ENCODE assay signal across 1 cellular context in genomic region chr18:57630002-57630758, GRCh38.
A peak's percentile ranks its signal among the peaks of the same experiment; 100 is the strongest.
TF ChIP-seq lines count a peak whose summit lies in the region.

No MANE protein-coding gene starts in this region.

TF ChIP-seq in HEK293, 187 proteins besides CTCF, POLR2A, EP300 and RAD21 (continued from another document):
- TF ChIP-seq ZNF19 (tag by site-specific recombination; IDR thresholded peaks at IDR 0.05; ENCODE audit: low read depth) (0 out of 2 replicates have a peak, but pooled peaks have one; percentile 6), KLF1 (tag by site-specific recombination; IDR thresholded peaks at IDR 0.05) (peak; percentile 21; the same call in 1 of the 2 replicates), YY1 (tag by site-specific recombination; IDR thresholded peaks at IDR 0.05) (peak; percentile 97), ZNF707 (tag by site-specific recombination; IDR thresholded peaks at IDR 0.05) (no peak), ZNF274 (IDR thresholded peaks at IDR 0.05; ENCODE audit: low read length) (no peak), ZNF274 (tag by site-specific recombination; IDR thresholded peaks at IDR 0.05; ENCODE audit: borderline replicate concordance) (no peak), ZNF350 (tag by site-specific recombination; IDR thresholded peaks at IDR 0.05) (no peak), SP3 (tag by site-specific recombination; IDR thresholded peaks at IDR 0.05) (peak; percentile 68), ZNF423 (tag by site-specific recombination; IDR thresholded peaks at IDR 0.05) (no peak), OVOL3 (tag by site-specific recombination; IDR thresholded peaks at IDR 0.05) (0 out of 2 replicates have a peak, but pooled peaks have one; percentile 48), GLI2 (tag by site-specific recombination; IDR thresholded peaks at IDR 0.05; ENCODE audit: borderline replicate concordance, low read depth) (no peak), ZNF610 (tag by site-specific recombination; IDR thresholded peaks at IDR 0.05; ENCODE audit: borderline replicate concordance) (peak; percentile 84), ZFP37 (tag by site-specific recombination; IDR thresholded peaks at IDR 0.05) (0 out of 2 replicates have a peak, but pooled peaks have one; percentile 53), ZNF830 (tag by site-specific recombination; IDR thresholded peaks at IDR 0.05; ENCODE audit: low read depth) (no peak), ZNF501 (tag by site-specific recombination; IDR thresholded peaks at IDR 0.05) (peak; percentile 79), KLF9 (tag by site-specific recombination; IDR thresholded peaks at IDR 0.05; ENCODE audit: low read depth) (peak; percentile 9; the same call in 1 of the 2 replicates), MYNN (tag by site-specific recombination; IDR thresholded peaks at IDR 0.05; ENCODE audit: borderline replicate concordance) (no peak), ZBTB20 (tag by site-specific recombination; IDR thresholded peaks at IDR 0.05) (peak; percentile 82), ZNF510 (tag by site-specific recombination; IDR thresholded peaks at IDR 0.05; ENCODE audit: insufficient replicate concordance) (no peak)
- TF ChIP-seq, protein P1, sequence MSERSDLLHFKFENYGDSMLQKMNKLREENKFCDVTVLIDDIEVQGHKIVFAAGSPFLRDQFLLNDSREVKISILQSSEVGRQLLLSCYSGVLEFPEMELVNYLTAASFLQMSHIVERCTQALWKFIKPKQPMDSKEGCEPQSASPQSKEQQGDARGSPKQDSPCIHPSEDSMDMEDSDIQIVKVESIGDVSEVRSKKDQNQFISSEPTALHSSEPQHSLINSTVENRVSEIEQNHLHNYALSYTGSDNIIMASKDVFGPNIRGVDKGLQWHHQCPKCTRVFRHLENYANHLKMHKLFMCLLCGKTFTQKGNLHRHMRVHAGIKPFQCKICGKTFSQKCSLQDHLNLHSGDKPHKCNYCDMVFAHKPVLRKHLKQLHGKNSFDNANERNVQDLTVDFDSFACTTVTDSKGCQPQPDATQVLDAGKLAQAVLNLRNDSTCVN (tag by site-specific recombination; optimal IDR thresholded peaks at IDR 0.05) = peak; percentile 58
- TF ChIP-seq, protein P2, sequence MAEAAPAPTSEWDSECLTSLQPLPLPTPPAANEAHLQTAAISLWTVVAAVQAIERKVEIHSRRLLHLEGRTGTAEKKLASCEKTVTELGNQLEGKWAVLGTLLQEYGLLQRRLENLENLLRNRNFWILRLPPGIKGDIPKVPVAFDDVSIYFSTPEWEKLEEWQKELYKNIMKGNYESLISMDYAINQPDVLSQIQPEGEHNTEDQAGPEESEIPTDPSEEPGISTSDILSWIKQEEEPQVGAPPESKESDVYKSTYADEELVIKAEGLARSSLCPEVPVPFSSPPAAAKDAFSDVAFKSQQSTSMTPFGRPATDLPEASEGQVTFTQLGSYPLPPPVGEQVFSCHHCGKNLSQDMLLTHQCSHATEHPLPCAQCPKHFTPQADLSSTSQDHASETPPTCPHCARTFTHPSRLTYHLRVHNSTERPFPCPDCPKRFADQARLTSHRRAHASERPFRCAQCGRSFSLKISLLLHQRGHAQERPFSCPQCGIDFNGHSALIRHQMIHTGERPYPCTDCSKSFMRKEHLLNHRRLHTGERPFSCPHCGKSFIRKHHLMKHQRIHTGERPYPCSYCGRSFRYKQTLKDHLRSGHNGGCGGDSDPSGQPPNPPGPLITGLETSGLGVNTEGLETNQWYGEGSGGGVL (tag by site-specific recombination; IDR thresholded peaks at IDR 0.05) = no peak
